Comparison of ENCODE assay signal across 16 cellular contexts in the genomic region with DNA sequence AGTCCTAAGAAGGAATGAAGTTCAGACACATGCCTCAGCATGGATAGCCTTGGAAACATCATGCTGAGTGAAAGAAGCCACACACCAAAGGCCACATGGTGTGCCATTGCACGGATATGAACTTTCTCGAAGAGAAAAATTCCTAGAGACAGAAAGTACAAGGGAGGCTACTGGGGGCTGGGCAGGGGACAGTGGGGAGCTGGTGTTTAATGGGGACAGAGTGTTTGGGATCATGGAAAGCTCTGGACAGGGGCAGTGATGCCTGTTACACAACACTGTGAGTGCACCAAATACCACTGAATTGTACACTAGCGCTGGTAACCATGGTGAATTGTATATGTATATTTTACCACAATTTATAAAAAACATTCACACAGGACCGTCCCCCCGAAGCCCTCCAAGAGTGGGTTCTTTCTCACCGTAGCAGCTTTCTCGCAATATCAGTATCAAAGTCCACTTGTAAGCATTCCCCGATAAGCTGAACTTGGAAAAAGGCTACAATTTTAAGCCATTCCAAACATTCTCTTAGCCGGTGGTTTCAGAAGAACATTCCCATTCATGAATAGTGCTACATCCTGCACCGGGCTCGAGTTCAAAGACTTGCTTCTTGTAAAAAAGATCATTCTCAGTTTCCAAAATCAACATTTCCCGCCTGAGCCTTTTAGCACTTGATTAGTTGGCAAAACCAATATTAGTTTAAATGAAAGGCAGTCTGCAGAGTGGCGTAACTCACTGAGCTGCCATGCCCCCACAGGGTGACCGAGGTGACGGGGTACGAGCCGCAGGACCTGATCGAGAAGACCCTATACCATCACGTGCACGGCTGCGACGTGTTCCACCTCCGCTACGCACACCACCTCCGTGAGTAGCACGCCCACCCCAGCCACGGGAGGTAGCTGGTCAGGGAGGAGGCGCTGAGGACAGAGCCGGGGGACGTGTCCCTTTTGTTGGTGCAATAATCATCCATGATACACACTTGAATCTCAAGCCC. TPM values are rescaled to one million over a fixed set of nuclear protein-coding genes. Genes with fewer than 3 reads are reported as not detected.
"Had no signal": no experiment of that assay in that cellular context is flagged by ENCODE, and none has a peak within 500 bp of the region (broad histone marks: within the 10 kb centered on the region; RNA-seq: fewer than 3 reads in every experiment).

No MANE protein-coding gene starts in this region.

- H3K36me3 Mint-ChIP-seq: activated naive CD4-positive, alpha-beta T cell treated with anti-CD3 and anti-CD28 coated beads, Interleukin-2, amount 50 U/mL, for 24 hours; stimulated activated memory B cell treated with anti-CD40 and anti-IgM and Interleukin-4, amounts not matched to agents 10 μg/mL and 1 μg/mL and 100 μg/mL, for 72 hours had no signal

- H3K27me3 ChIP-seq: pancreas, thyroid gland, vagina had no signal

- H3K4me1 Mint-ChIP-seq: activated naive CD4-positive, alpha-beta T cell treated with anti-CD3 and anti-CD28 coated beads, Interleukin-2, amount 50 U/mL, for 24 hours; neural crest cell; stimulated activated memory B cell treated with anti-CD40 and anti-IgM and Interleukin-4, amounts not matched to agents 10 μg/mL and 1 μg/mL and 100 μg/mL, for 72 hours had no signal

- H3K4me3 ChIP-seq: adrenal gland, esophagus squamous epithelium, pancreas, thyroid gland, vagina had no signal

- DNase-seq: activated CD4-positive, alpha-beta T cell treated with anti-CD3 and anti-CD28 coated beads, Interleukin-2, amount 50 U/mL, for 1 hour; activated CD4-positive, CD25-positive, alpha-beta regulatory T cell; adrenal gland; esophagus squamous epithelium; foreskin fibroblast; hypothalamus; pancreas; stimulated activated CD4-positive, alpha-beta T cell treated with anti-CD3 and anti-CD28 coated beads, Interleukin-2, amount 100 ng/mL, for 48 hours; T-helper 2 cell; thyroid gland had no signal

- H3K4me1 ChIP-seq: adrenal gland, esophagus squamous epithelium, thyroid gland, vagina had no signal

- H3K27ac Mint-ChIP-seq: activated naive CD4-positive, alpha-beta T cell treated with anti-CD3 and anti-CD28 coated beads, Interleukin-2, amount 50 U/mL, for 24 hours; activated T-helper 2 cell treated with anti-CD3 and anti-CD28 coated beads, Interferon-gamma antibody, Interleukin-2, Interleukin-4, amounts not matched to agents 10 μg/mL and 5 μg/mL and 100 μg/mL, durations not matched to agents 14 hours and 24 hours and 36 hours; stimulated activated memory B cell treated with anti-CD40 and anti-IgM and Interleukin-4, amounts not matched to agents 10 μg/mL and 1 μg/mL and 100 μg/mL, for 72 hours had no signal

- H3K27ac ChIP-seq: adrenal gland, esophagus squamous epithelium, pancreas, thyroid gland, vagina had no signal

- H3K36me3 ChIP-seq: adrenal gland, pancreas, thyroid gland, vagina had no signal

- H3K9me3 ChIP-seq: adrenal gland, esophagus squamous epithelium, pancreas, thyroid gland, vagina had no signal

- H3K4me3 Mint-ChIP-seq: activated naive CD4-positive, alpha-beta T cell treated with anti-CD3 and anti-CD28 coated beads, Interleukin-2, amount 50 U/mL, for 24 hours; neural crest cell; stimulated activated memory B cell treated with anti-CD40 and anti-IgM and Interleukin-4, amounts not matched to agents 10 μg/mL and 1 μg/mL and 100 μg/mL, for 72 hours had no signal

- H3K9me3 Mint-ChIP-seq: activated naive CD4-positive, alpha-beta T cell treated with anti-CD3 and anti-CD28 coated beads, Interleukin-2, amount 50 U/mL, for 24 hours; activated T-helper 2 cell treated with anti-CD3 and anti-CD28 coated beads, Interferon-gamma antibody, Interleukin-2, Interleukin-4, amounts not matched to agents 10 μg/mL and 5 μg/mL and 100 μg/mL, durations not matched to agents 14 hours and 24 hours and 36 hours; neural crest cell had no signal

- ATAC-seq: stimulated activated memory B cell treated with anti-CD40 and anti-IgM and Interleukin-4, amounts not matched to agents 10 μg/mL and 1 μg/mL and 100 μg/mL, for 72 hours had no signal

RNA-seq across cellular contexts. Expression of gene SIM2, which starts 31.7 kb away (rescaled TPM):
- total RNA-seq: endothelial cell of umbilical vein, neural crest cell, thyroid gland, vagina had no signal
- polyA plus RNA-seq: endothelial cell of umbilical vein had no signal
